Comparison of ENCODE assay signal across 8 cellular contexts in the genomic region with DNA sequence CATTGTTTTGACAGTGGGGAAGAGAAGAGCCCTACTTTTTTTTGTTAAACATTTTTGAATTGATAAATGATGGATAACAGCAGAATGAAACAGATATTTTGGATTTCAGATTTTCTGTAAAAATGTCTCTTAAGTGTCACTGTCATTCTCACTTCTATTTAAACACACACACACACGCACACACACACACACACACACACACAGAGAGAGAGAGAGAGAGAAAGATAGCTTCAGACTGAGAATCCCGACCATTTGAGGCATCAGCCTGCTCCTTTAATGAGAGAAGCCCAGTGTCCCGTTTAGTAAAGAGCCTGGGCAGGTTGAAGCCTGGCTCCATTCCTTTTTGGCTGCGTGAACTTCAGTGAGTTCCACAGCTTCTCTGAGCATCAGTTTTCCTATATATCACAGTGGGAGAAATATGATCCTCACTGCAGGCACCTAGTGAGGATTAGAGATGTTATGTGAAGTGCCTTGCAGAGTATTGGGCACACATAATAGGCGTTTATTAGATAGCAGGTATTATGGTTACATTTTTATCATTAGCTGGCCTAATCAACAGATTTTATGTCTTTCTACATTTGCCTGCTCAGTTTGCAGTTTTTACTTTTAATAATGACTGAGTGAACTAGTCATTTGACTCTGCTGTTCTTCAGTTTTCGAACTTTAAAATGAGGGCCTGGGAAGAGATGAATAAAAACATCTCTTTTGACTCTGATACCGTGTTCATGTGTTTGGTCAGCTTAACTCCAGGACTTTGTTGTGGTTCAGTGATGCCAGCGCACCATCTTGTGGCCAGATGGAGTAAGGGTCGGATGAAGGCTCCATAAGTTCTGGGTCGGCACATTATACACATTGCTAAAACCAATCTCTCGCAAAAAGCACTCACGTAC.
DNase-seq lines count a peak whose midpoint lies in the region; ATAC-seq and TF ChIP-seq lines count a peak whose summit lies in the region.

No MANE protein-coding gene starts in this region.

- no peak overlapping the region for H3K56ac ChIP-seq in H9 (ENCODE audit: insufficient read length, low read depth, low read length)

- no peak for TF ChIP-seq POLR2A in uterus (IDR thresholded peaks at IDR 0.05)

- no peaks in the 10 kb centered on the region for H3K79me2 ChIP-seq in H9 (ENCODE audit: insufficient read depth, low read length)

- no peak overlapping the region for H3K14ac ChIP-seq in H9 (ENCODE audit: insufficient read depth, low read length)

- no peak overlapping the region for H2BK120ac ChIP-seq in H9 (ENCODE audit: low read depth, low read length, poor library complexity, severe bottlenecking)

- H3K27me3 ChIP-seq in H9 (ENCODE audit: insufficient read depth, low read length) (no peaks in the 10 kb centered on the region; the same call in 1 of the 2 replicates), RWPE2 (ENCODE audit: insufficient read depth, poor library complexity, severe bottlenecking) (no peaks in the 10 kb centered on the region), uterus (no peaks in the 10 kb centered on the region)

- H2AFZ ChIP-seq in H9 (ENCODE audit: low read length) = no peak overlapping the region

- no peaks in the 10 kb centered on the region for H3K9me3 ChIP-seq in H9 (ENCODE audit: control insufficient read depth, low read depth, low read length)
- H3K9me3 ChIP-seq in RWPE2 (ENCODE audit: severe bottlenecking) = no peaks in the 10 kb centered on the region
- H3K9me3 ChIP-seq in uterus = no peaks in the 10 kb centered on the region

- H2BK20ac ChIP-seq in H9 (ENCODE audit: low read depth, low read length, poor library complexity, severe bottlenecking) = no peak overlapping the region

- H2BK5ac ChIP-seq in H9 (ENCODE audit: insufficient read length, low read length) = no peak overlapping the region

- peaks cover 13% of the 10 kb centered on the region for H3K4me1 ChIP-seq in H9 (ENCODE audit: insufficient read depth, low read length)
- no peaks in the 10 kb centered on the region for H3K4me1 ChIP-seq in RWPE2 (ENCODE audit: insufficient read depth, poor library complexity, severe bottlenecking)
- no peaks in the 10 kb centered on the region for H3K4me1 ChIP-seq in uterus

- H2BK15ac ChIP-seq in H9 (ENCODE audit: low read depth, low read length) = no peak overlapping the region

- no CpG with 5 or more reads among the region's 12 CpGs for WGBS in H9 (ENCODE audit: extremely low coverage, insufficient read length, low lambda C conversion rate)

- no peak overlapping the region for H3T11ph ChIP-seq in H9 (ENCODE audit: low read length)

- intact Hi-C loops in activated naive CD4-positive, alpha-beta T cell treated with anti-CD3 and anti-CD28 coated beads for 36 hours (cut with micrococcal nuclease) = loop anchor here (1.0 to 5.0 kb wide), 9 partner anchors 107 to 651 kb away; a partner anchor contains a TSS
- intact Hi-C loops in posterior cingulate gyrus (cut with DNase I) (loop anchor here (1.0 to 10.0 kb wide), 3 partner anchors 106 to 651 kb away; a partner anchor contains a TSS), uterus (cut with DNase I; ENCODE audit: low total_unique reads) (no loop called here)

- no peak overlapping the region for H4K5ac ChIP-seq in H9 (ENCODE audit: insufficient read length, low read depth, low read length)

- H4K20me1 ChIP-seq in H9 (ENCODE audit: control insufficient read depth, insufficient read depth, insufficient read length) = no peaks in the 10 kb centered on the region

- no peak overlapping the region for H3K18ac ChIP-seq in H9 (ENCODE audit: insufficient read length, low read depth, low read length)

- H3K4me3 ChIP-seq in LNCaP clone FGC (ENCODE audit: low read depth, low read length) (no peak overlapping the region), RWPE2 (ENCODE audit: severe bottlenecking) (no peak overlapping the region), uterus (no peak overlapping the region)

- no peaks in the 10 kb centered on the region for H3K79me1 ChIP-seq in H9 (ENCODE audit: insufficient read depth, low read depth, low read length, poor library complexity, severe bottlenecking)

- H3K4me2 ChIP-seq in H9 (ENCODE audit: insufficient read depth, insufficient read length, low read length) = no peak overlapping the region

- H4K91ac ChIP-seq in H9 (ENCODE audit: insufficient read length, low read depth, low read length) = no peak overlapping the region

- H3K9me3 Mint-ChIP-seq in H9 = no peaks in the 10 kb centered on the region; a peak in 1 of 5 replicates
- H3K9me3 Mint-ChIP-seq in activated naive CD4-positive, alpha-beta T cell treated with anti-CD3 and anti-CD28 coated beads for 36 hours = no peaks in the 10 kb centered on the region

- H3K27ac ChIP-seq in H9 (ENCODE audit: insufficient read length, low read depth, low read length) = no peak overlapping the region
- H3K27ac ChIP-seq in RWPE2 (ENCODE audit: poor library complexity, severe bottlenecking) = no peak overlapping the region
- peak overlapping the region; percentile 58 for H3K27ac ChIP-seq in uterus

- peaks cover 44 to 53% of the 10 kb centered on the region in 2 experiments for H3K4me1 Mint-ChIP-seq in H9
- peaks cover 46% of the 10 kb centered on the region for H3K4me1 Mint-ChIP-seq in activated naive CD4-positive, alpha-beta T cell treated with anti-CD3 and anti-CD28 coated beads for 36 hours (ENCODE audit: low read depth)

- H3K27ac Mint-ChIP-seq in H9 = peak overlapping the region; percentile 32 to 93 (median 82); a peak in 6 of 7 replicates
- H3K27ac Mint-ChIP-seq in activated naive CD4-positive, alpha-beta T cell treated with anti-CD3 and anti-CD28 coated beads for 36 hours = peak overlapping the region; percentile 43

- CTCF ChIA-PET in activated naive CD4-positive, alpha-beta T cell treated with anti-CD3 and anti-CD28 coated beads for 36 hours (lab: Charles Lee) = interaction anchor here (0.6 to 7.4 kb wide), 46 partner anchors 10 to 693 kb away, joined by 3 to 85 read pairs (median 4); a partner anchor contains a TSS

- H3K23me2 ChIP-seq in H9 (ENCODE audit: insufficient read length, low read depth, low read length, poor library complexity, severe bottlenecking) = no peaks in the 10 kb centered on the region

- H3K9ac ChIP-seq in H9 (ENCODE audit: extremely low read depth, insufficient read length, low read length) = no peak overlapping the region

- H4K8ac ChIP-seq in H9 (replicated peaks; ENCODE audit: insufficient read length, low read depth, low read length) = no peak overlapping the region

- no peak overlapping the region for H2BK12ac ChIP-seq in H9 (ENCODE audit: insufficient read length, low read depth, low read length)

- H3K36me3 Mint-ChIP-seq in H9 (ENCODE audit: insufficient read depth in 1 of 3, low read depth in 3 of 3) = peaks cover 0 to 5% (median 4%) of the 10 kb centered on the region in 3 experiments; a peak in 5 of 7 replicates
- peaks cover 6% of the 10 kb centered on the region for H3K36me3 Mint-ChIP-seq in activated naive CD4-positive, alpha-beta T cell treated with anti-CD3 and anti-CD28 coated beads for 36 hours (ENCODE audit: low read depth)

- no peaks in the 10 kb centered on the region; the same call in 1 of the 2 replicates for H3K27me3 Mint-ChIP-seq in H9 (ENCODE audit: low read depth)
- no peaks in the 10 kb centered on the region for H3K27me3 Mint-ChIP-seq in activated naive CD4-positive, alpha-beta T cell treated with anti-CD3 and anti-CD28 coated beads for 36 hours (ENCODE audit: low read depth)

- DNase-seq in GM03348 (ENCODE audit: low spot score) (peak; percentile 77), H9 (peak; percentile 67), LNCaP clone FGC (ENCODE audit: low read depth) (peak; percentile 68), RWPE2 (ENCODE audit: low spot score) (no peak), glomerular visceral epithelial cell (ENCODE audit: extremely low spot score) (peak; percentile 81), posterior cingulate gyrus (peak; percentile 45 to 94 (median 74)), uterus (peak; percentile 77 to 78)
- DNase-seq in activated naive CD4-positive, alpha-beta T cell treated with anti-CD3 and anti-CD28 coated beads for 36 hours = peak; percentile 86

- H3K36me3 ChIP-seq in RWPE2 (ENCODE audit: low read depth) (no peaks in the 10 kb centered on the region), uterus (no peaks in the 10 kb centered on the region)

- H2AK5ac ChIP-seq in H9 (ENCODE audit: insufficient read length, low read length) = no peak overlapping the region

- H3K4me3 Mint-ChIP-seq in H9 = no peak overlapping the region
- H3K4me3 Mint-ChIP-seq in activated naive CD4-positive, alpha-beta T cell treated with anti-CD3 and anti-CD28 coated beads for 36 hours = no peak overlapping the region

- TF ChIP-seq CTCF in H9 (conservative IDR thresholded peaks at IDR 0.05) (peak; percentile 88), LNCaP clone FGC (IDR thresholded peaks at IDR 0.05; ENCODE audit: control insufficient read depth, extremely low read depth, insufficient read depth) (peak; percentile 92), RWPE2 (IDR thresholded peaks at IDR 0.05; ENCODE audit: poor library complexity, severe bottlenecking) (peak; percentile 93), uterus (IDR thresholded peaks at IDR 0.05) (peak; percentile 81 to 90 (median 85))

- no peak overlapping the region for H3K23ac ChIP-seq in H9 (ENCODE audit: insufficient read length, low read depth, low read length)

- no peak overlapping the region for H3K4ac ChIP-seq in H9 (ENCODE audit: low read depth, low read length)

- peak; percentile 97 for ATAC-seq in RWPE2 (ENCODE audit: low read depth)

Comparison
In these comparisons a context has a peak if more than half of its experiments do, and no peak if none do; other contexts are left out.
1. H3K27ac ChIP-seq: peak in uterus (2 of 2); none in H9 (single experiment) and RWPE2 (single experiment).
2. Peak in every context shown above with its lines, with median percentiles within 50 percentile points of each other: CTCF ChIP-seq.